ENCODE assay signal across 8 cellular contexts in genomic region chr5:18745988-18746615, GRCh38.
DNase-seq lines count a peak whose midpoint lies in the region; ATAC-seq and TF ChIP-seq lines count a peak whose summit lies in the region.

No MANE protein-coding gene starts in this region.

- ATAC-seq in GM21528 (IDR thresholded peaks at IDR 0.05; ENCODE audit: low FRiP score, unreplicated experiment) (peak; percentile 81), right lobe of liver (peak; percentile 95 to 97 (median 95))

- 11% methylated on average over 9 of the region's 9 CpGs for WGBS in right lobe of liver (ENCODE audit: insufficient coverage, low coverage, low lambda C conversion rate, missing lambda C conversion rate)
- WGBS in testis, 2 donors = 50 to 77% methylated on average over 9 of the region's 9 CpGs

- H3K27me3 ChIP-seq in right lobe of liver (no peaks in the 10 kb centered on the region), testis (no peaks in the 10 kb centered on the region)

- H3K27ac ChIP-seq in right lobe of liver (peak overlapping the region; percentile 65 to 78 (median 71)), testis (peak overlapping the region in 1 of 2 donors; percentile 45), caudate nucleus (ENCODE audit: low read depth, low read length) (no peak overlapping the region)

- intact Hi-C loops in right lobe of liver (cut with DNase I) (no loop called here), testis (cut with DNase I; ENCODE audit: low total_unique reads) (no loop called here)

- H3K4me3 ChIP-seq in right lobe of liver = peak overlapping the region; percentile 49 to 62 (median 62)
- H3K4me3 ChIP-seq in testis = peak overlapping the region; percentile 29 to 43

- H3K36me3 ChIP-seq in right lobe of liver (no peaks in the 10 kb centered on the region), testis (ENCODE audit: low read depth, missing control alignments) (no peaks in the 10 kb centered on the region)

- no peaks in the 10 kb centered on the region for H3K4me1 ChIP-seq in right lobe of liver
- H3K4me1 ChIP-seq in testis = no peaks in the 10 kb centered on the region

- H3K9me3 ChIP-seq in right lobe of liver = no peaks in the 10 kb centered on the region
- H3K9me3 ChIP-seq in testis = no peaks in the 10 kb centered on the region

- DNase-seq in GF-D8 (lab: John Stamatoyannopoulos, UW) (peak; percentile 35), HuH-7 (ENCODE audit: low spot score) (peak; percentile 3), RKO (ENCODE audit: low spot score) (peak; percentile 82), right lobe of liver (peak in 2 of 3 donors; percentile 35 to 51), testis (no peak), caudate nucleus (lab: John Stamatoyannopoulos, UW) (no peak)
- DNase-seq in activated naive CD4-positive, alpha-beta T cell treated with anti-CD3 and anti-CD28 coated beads, Interleukin-2, amount 50 U/mL, for 16 hours = peak; percentile 41

- TF ChIP-seq POLR2A in right lobe of liver (IDR thresholded peaks at IDR 0.05) = no peak
- TF ChIP-seq POLR2A in testis (IDR thresholded peaks at IDR 0.05) = no peak

- TF ChIP-seq CTCF in right lobe of liver (IDR thresholded peaks at IDR 0.05) (no peak), testis (IDR thresholded peaks at IDR 0.05) (no peak)

Comparison
In these comparisons a context has a peak if more than half of its experiments do, and no peak if none do; other contexts are left out.
1. DNase-seq: peak in GF-D8 (single experiment), HuH-7 (single experiment), RKO (single experiment), activated naive CD4-positive, alpha-beta T cell treated with anti-CD3 and anti-CD28 coated beads, Interleukin-2, amount 50 U/mL, for 16 hours (single experiment) and right lobe of liver (2 of 3); none in testis (single experiment) and caudate nucleus (0 of 61).